Comparison of ENCODE assay signal across 21 cellular contexts in the genomic region with DNA sequence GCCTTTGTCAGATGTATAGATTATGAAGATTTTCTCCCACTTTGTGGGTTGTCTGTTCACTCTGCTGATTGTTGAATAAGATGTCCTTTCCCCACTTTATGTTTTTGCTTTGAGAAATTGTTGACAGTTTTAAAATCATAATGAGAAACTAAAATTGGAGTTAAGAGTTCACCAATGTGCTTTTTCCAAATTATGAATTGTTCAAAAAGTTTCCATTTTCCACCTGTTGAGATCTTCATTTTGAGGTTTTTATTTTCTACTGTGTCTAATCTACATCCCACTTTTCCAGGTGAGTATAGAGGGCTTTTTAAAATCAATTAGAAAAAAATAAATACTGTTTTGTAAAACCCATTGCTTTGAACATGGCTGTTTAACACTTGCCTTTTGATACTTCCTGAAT. TPM values are rescaled to one million over a fixed set of nuclear protein-coding genes. Genes with fewer than 3 reads are reported as not detected.
DNase-seq lines count a peak whose midpoint lies in the region; ATAC-seq, FAIRE-seq and TF ChIP-seq lines count a peak whose summit lies in the region.
"Had no signal": no experiment of that assay in that cellular context is flagged by ENCODE, and none has a peak within 500 bp of the region (broad histone marks: within the 10 kb centered on the region; RNA-seq: fewer than 3 reads in every experiment).

No MANE protein-coding gene starts in this region.

- TF ChIP-seq EP300 in SK-N-SH (IDR thresholded peaks at IDR 0.05; ENCODE audit: borderline replicate concordance in 1 of 2, low read depth in 1 of 2, low read length in 1 of 2): no peak

- H3K9ac ChIP-seq in SK-N-SH: no peak overlapping the region

- H3K27ac Mint-ChIP-seq in activated B cell treated with CpG ODN at 0.5 μM for 24 hours: peak overlapping the region; percentile 1
- H3K27ac Mint-ChIP-seq in naive thymus-derived CD4-positive, alpha-beta T cell: peak overlapping the region in 6 of 9 donors; percentile 12 to 69 (median 50)
- no peak overlapping the region for H3K27ac Mint-ChIP-seq in activated CD4-positive, alpha-beta T cell treated with anti-CD3 and anti-CD28 coated beads for 36 hours

- TF ChIP-seq CTCF in SK-N-SH (IDR thresholded peaks at IDR 0.05) (no peak), activated B cell treated with CpG ODN at 0.5 μM for 24 hours (IDR thresholded peaks at IDR 0.05) (no peak)

- CTCF ChIA-PET in SK-N-SH (lab: Yijun Ruan, JAX) (no interaction called here), activated B cell treated with CpG ODN at 0.5 μM for 24 hours (lab: Charles Lee) (no interaction called here)
- CTCF ChIA-PET in naive thymus-derived CD4-positive, alpha-beta T cell (lab: Charles Lee): no interaction called here
- CTCF ChIA-PET in activated CD4-positive, alpha-beta T cell treated with anti-CD3 and anti-CD28 coated beads for 36 hours (lab: Charles Lee): no interaction called here

- no peak overlapping the region for H3K4me2 ChIP-seq in SK-N-SH

- no peaks in the 10 kb centered on the region for H3K4me1 ChIP-seq in SK-N-SH (ENCODE audit: control insufficient read depth in 1 of 2, insufficient read depth in 2 of 2, low read depth in 1 of 2, low read length in 1 of 2)
- no peaks in the 10 kb centered on the region for H3K4me1 ChIP-seq in naive thymus-derived CD4-positive, alpha-beta T cell (ENCODE audit: control insufficient read depth in 2 of 2, insufficient read depth in 2 of 2, low read length in 2 of 2)
- H3K4me1 ChIP-seq: SJSA1 had no signal

- H2AFZ ChIP-seq in SK-N-SH (ENCODE audit: low read depth): no peak overlapping the region

- no peak for TF ChIP-seq RAD21 in SK-N-SH (IDR thresholded peaks at IDR 0.05; ENCODE audit: low read length)

- peaks cover 3% of the 10 kb centered on the region for H3F3A ChIP-seq in SK-N-SH (replicated peaks; ENCODE audit: insufficient read depth)

- peaks cover 12 to 39% of the 10 kb centered on the region in 2 experiments for H3K36me3 ChIP-seq in SK-N-SH (replicated peaks in 1 of 2; ENCODE audit: control insufficient read depth in 1 of 2, insufficient read depth in 2 of 2, low read length in 1 of 2)
- peaks cover 3 to 52% (median 17%) of the 10 kb centered on the region in 3 experiments for H3K36me3 ChIP-seq in naive thymus-derived CD4-positive, alpha-beta T cell (ENCODE audit: control insufficient read depth in 2 of 3, insufficient read depth in 3 of 3, low read length in 3 of 3)

- DNase-seq in SK-N-SH: no peak
- no peak for DNase-seq in activated B cell treated with CpG ODN at 0.5 μM for 24 hours
- no peak for DNase-seq in naive thymus-derived CD4-positive, alpha-beta T cell
- no peak for DNase-seq in MV-4-11 (lab: John Stamatoyannopoulos, UW)
- DNase-seq in CD1c-positive myeloid dendritic cell (ENCODE audit: extremely low spot score): no peak
- no peak for DNase-seq in activated CD4-positive, alpha-beta T cell treated with anti-CD3 and anti-CD28 coated beads for 36 hours
- DNase-seq: AML-193, C1 segment of cervical spinal cord, EL, GF-D8, NCI-H1105 treated with DMSO at 0.1 percent for 48 hours, NCI-H2081, NCI-H2171 treated with DMSO at 0.1 percent for 48 hours, NCI-H526, OCI-M1 had no signal

- H3K27me3 ChIP-seq in SK-N-SH (ENCODE audit: insufficient read depth): no peaks in the 10 kb centered on the region
- no peaks in the 10 kb centered on the region for H3K27me3 ChIP-seq in naive thymus-derived CD4-positive, alpha-beta T cell (ENCODE audit: control insufficient read depth in 2 of 2, insufficient read depth in 2 of 2, low read length in 2 of 2)
- H3K27me3 ChIP-seq: SJSA1 had no signal

- H3K9me3 ChIP-seq in SK-N-SH: no peaks in the 10 kb centered on the region
- no peaks in the 10 kb centered on the region for H3K9me3 ChIP-seq in naive thymus-derived CD4-positive, alpha-beta T cell (ENCODE audit: control insufficient read depth in 2 of 3, low read length in 3 of 3)
- H3K9me3 ChIP-seq: SJSA1 had no signal

- H3K4me3 ChIP-seq in SK-N-SH (ENCODE audit: low read depth in 2 of 2, low read length in 1 of 2): no peak overlapping the region
- H3K4me3 ChIP-seq in naive thymus-derived CD4-positive, alpha-beta T cell (ENCODE audit: low read length): no peak overlapping the region
- H3K4me3 ChIP-seq: SJSA1 had no signal

- no peaks in the 10 kb centered on the region for H3K27me3 Mint-ChIP-seq in activated B cell treated with CpG ODN at 0.5 μM for 24 hours
- H3K27me3 Mint-ChIP-seq in naive thymus-derived CD4-positive, alpha-beta T cell: no peaks in the 10 kb centered on the region
- H3K27me3 Mint-ChIP-seq in activated CD4-positive, alpha-beta T cell treated with anti-CD3 and anti-CD28 coated beads for 36 hours: no peaks in the 10 kb centered on the region
- H3K27me3 Mint-ChIP-seq: IgD-negative memory B cell had no signal

- H3K4me3 Mint-ChIP-seq in activated B cell treated with CpG ODN at 0.5 μM for 24 hours: no peak overlapping the region
- no peak overlapping the region for H3K4me3 Mint-ChIP-seq in naive thymus-derived CD4-positive, alpha-beta T cell
- H3K4me3 Mint-ChIP-seq in activated CD4-positive, alpha-beta T cell treated with anti-CD3 and anti-CD28 coated beads for 36 hours: no peak overlapping the region
- H3K4me3 Mint-ChIP-seq: IgD-negative memory B cell had no signal

- H4K20me1 ChIP-seq in SK-N-SH (ENCODE audit: insufficient read depth): no peaks in the 10 kb centered on the region

- no peaks in the 10 kb centered on the region for H3K9me2 ChIP-seq in SK-N-SH

- peak; percentile 25 for FAIRE-seq in A204.1 (lab: Jason Lieb, UNC)
- FAIRE-seq: RCC 7860 had no signal

- H3K79me2 ChIP-seq in SK-N-SH (ENCODE audit: insufficient read depth): no peaks in the 10 kb centered on the region; the same call in 1 of the 2 replicates

- intact Hi-C loops in activated B cell treated with CpG ODN at 0.5 μM for 24 hours (cut with micrococcal nuclease): no loop called here
- intact Hi-C loops in naive thymus-derived CD4-positive, alpha-beta T cell (cut with micrococcal nuclease): no loop called here
- intact Hi-C loops in activated CD4-positive, alpha-beta T cell treated with anti-CD3 and anti-CD28 coated beads for 36 hours (cut with DNase I, micrococcal nuclease): no loop called here

- peaks cover 80% of the 10 kb centered on the region for H3K36me3 Mint-ChIP-seq in activated B cell treated with CpG ODN at 0.5 μM for 24 hours (ENCODE audit: low read depth)
- peaks cover 10 to 55% (median 38%) of the 10 kb centered on the region in 5 donors for H3K36me3 Mint-ChIP-seq in naive thymus-derived CD4-positive, alpha-beta T cell
- H3K36me3 Mint-ChIP-seq in activated CD4-positive, alpha-beta T cell treated with anti-CD3 and anti-CD28 coated beads for 36 hours (ENCODE audit: low read depth): peaks cover 52% of the 10 kb centered on the region

- ATAC-seq in SK-N-SH treated with all-trans-retinoic acid at 6 μM for 48 hours (no peak), activated B cell treated with CpG ODN at 0.5 μM for 24 hours (ENCODE audit: low read depth) (no peak)
- ATAC-seq in naive thymus-derived CD4-positive, alpha-beta T cell: no peak
- no peak for ATAC-seq in activated CD4-positive, alpha-beta T cell treated with anti-CD3 and anti-CD28 coated beads for 36 hours

- H3K4me1 Mint-ChIP-seq in activated B cell treated with CpG ODN at 0.5 μM for 24 hours: no peaks in the 10 kb centered on the region
- H3K4me1 Mint-ChIP-seq in naive thymus-derived CD4-positive, alpha-beta T cell: peaks cover 8 to 55% (median 44%) of the 10 kb centered on the region in 7 donors
- peaks cover 25% of the 10 kb centered on the region for H3K4me1 Mint-ChIP-seq in activated CD4-positive, alpha-beta T cell treated with anti-CD3 and anti-CD28 coated beads for 36 hours

- POLR2A ChIA-PET in SK-N-SH (lab: Yijun Ruan, JAX): no interaction called here
- POLR2A ChIA-PET in activated B cell treated with CpG ODN at 0.5 μM for 24 hours (lab: Charles Lee): no interaction called here
- POLR2A ChIA-PET in naive thymus-derived CD4-positive, alpha-beta T cell (lab: Charles Lee): no interaction called here
- POLR2A ChIA-PET in activated CD4-positive, alpha-beta T cell treated with anti-CD3 and anti-CD28 coated beads for 36 hours (lab: Charles Lee): no interaction called here

- H3K27ac ChIP-seq in SK-N-SH (ENCODE audit: low read depth in 2 of 2, low read length in 1 of 2): no peak overlapping the region
- no peak overlapping the region for H3K27ac ChIP-seq in naive thymus-derived CD4-positive, alpha-beta T cell (ENCODE audit: low read depth, low read length)
- H3K27ac ChIP-seq: 22Rv1, SJSA1 had no signal

- no peaks in the 10 kb centered on the region for H3K9me3 Mint-ChIP-seq in activated B cell treated with CpG ODN at 0.5 μM for 24 hours
- H3K9me3 Mint-ChIP-seq in naive thymus-derived CD4-positive, alpha-beta T cell: peaks cover 0 to 3% (median 0%) of the 10 kb centered on the region in 11 donors
- no peaks in the 10 kb centered on the region for H3K9me3 Mint-ChIP-seq in activated CD4-positive, alpha-beta T cell treated with anti-CD3 and anti-CD28 coated beads for 36 hours (ENCODE audit: low read depth)
- H3K9me3 Mint-ChIP-seq: IgD-negative memory B cell had no signal

TF ChIP-seq in SK-N-SH, 30 proteins besides CTCF, POLR2A, EP300 and RAD21 (continues in another document):
- TF ChIP-seq, protein P1, sequence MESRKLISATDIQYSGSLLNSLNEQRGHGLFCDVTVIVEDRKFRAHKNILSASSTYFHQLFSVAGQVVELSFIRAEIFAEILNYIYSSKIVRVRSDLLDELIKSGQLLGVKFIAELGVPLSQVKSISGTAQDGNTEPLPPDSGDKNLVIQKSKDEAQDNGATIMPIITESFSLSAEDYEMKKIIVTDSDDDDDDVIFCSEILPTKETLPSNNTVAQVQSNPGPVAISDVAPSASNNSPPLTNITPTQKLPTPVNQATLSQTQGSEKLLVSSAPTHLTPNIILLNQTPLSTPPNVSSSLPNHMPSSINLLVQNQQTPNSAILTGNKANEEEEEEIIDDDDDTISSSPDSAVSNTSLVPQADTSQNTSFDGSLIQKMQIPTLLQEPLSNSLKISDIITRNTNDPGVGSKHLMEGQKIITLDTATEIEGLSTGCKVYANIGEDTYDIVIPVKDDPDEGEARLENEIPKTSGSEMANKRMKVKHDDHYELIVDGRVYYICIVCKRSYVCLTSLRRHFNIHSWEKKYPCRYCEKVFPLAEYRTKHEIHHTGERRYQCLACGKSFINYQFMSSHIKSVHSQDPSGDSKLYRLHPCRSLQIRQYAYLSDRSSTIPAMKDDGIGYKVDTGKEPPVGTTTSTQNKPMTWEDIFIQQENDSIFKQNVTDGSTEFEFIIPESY (IDR thresholded peaks at IDR 0.05; ENCODE audit: borderline replicate concordance, low read depth): no peak
- no peak for TF ChIP-seq GATA2 (CRISPR knock-in tag; IDR thresholded peaks at IDR 0.05)
- no peak for TF ChIP-seq NFIC (IDR thresholded peaks at IDR 0.05; ENCODE audit: borderline replicate concordance)

RNA-seq across cellular contexts. Expression of a gene that starts 55.8 kb away (rescaled TPM):
- 4.3 and 5.9 TPM in 2 replicates for polyA plus RNA-seq in SK-N-SH (2012; rRNA removed)
- 6.1 and 6.6 TPM in 2 replicates for polyA plus RNA-seq in SK-N-SH (2012; cell fraction: cytosol; rRNA removed)
- 3.7 and 9.1 TPM in 2 replicates for polyA plus RNA-seq in SK-N-SH (2012; cell fraction: nucleus; rRNA removed)
- total RNA-seq in activated B cell treated with CpG ODN at 0.5 μM for 24 hours: 88.8 and 96.5 TPM in 2 replicates
- total RNA-seq in naive thymus-derived CD4-positive, alpha-beta T cell: 100 to 1,000 TPM in 1 of 5 experiments, 10 to 100 TPM in 4; 82.4 to 109 (median 88.8) TPM
- polyA plus RNA-seq in naive thymus-derived CD4-positive, alpha-beta T cell: 10 to 100 TPM; 53.2 to 54.5 TPM
- total RNA-seq in activated CD4-positive, alpha-beta T cell treated with anti-CD3 and anti-CD28 coated beads for 36 hours: 10 to 100 TPM; 45.8 to 46.7 TPM
